In the genomic region with DNA sequence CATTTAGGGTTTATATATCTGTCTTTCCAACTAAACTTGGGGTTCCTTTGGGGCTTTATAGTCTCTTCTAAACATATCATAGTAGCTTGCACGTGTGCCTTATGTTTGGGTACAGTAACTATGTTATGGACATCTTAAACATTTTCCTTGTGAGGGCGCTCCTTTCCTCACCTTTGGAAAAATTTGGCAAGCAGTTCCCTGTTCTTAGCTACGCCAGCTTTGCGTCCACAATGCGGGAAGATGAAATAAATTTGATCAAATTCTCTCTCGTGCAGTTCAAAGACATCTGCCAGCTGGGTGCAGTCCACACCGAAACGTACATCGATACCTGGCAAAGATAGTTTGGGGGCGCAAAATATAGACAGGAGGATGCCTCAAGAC, we compare ENCODE assay signal across 6 cellular contexts. TPM values are rescaled to one million over a fixed set of nuclear protein-coding genes. Genes with fewer than 3 reads are reported as not detected.
DNase-seq lines count a peak whose midpoint lies in the region; ATAC-seq and TF ChIP-seq lines count a peak whose summit lies in the region.

No MANE protein-coding gene starts in this region.

- in situ Hi-C loops in astrocyte of the spinal cord (cut with HindIII; ENCODE audit: low sequenced_read_pairs): no loop called here
- in situ Hi-C loops in KBM-7 (cut with MboI; ENCODE audit: low pct_unique_long_range_greater_than_20kb, low sequenced_read_pairs): no loop called here

- H3K27ac Mint-ChIP-seq in naive thymus-derived CD8-positive, alpha-beta T cell: peak overlapping the region; percentile 96 to 100 (median 100)

- peak; percentile 2 for ATAC-seq in HG03095 (IDR thresholded peaks at IDR 0.05; ENCODE audit: unreplicated experiment)
- ATAC-seq in naive thymus-derived CD8-positive, alpha-beta T cell: peak; percentile 2 to 20

- H3K36me3 Mint-ChIP-seq in naive thymus-derived CD8-positive, alpha-beta T cell: peaks cover 0 to 31% (median 19%) of the 10 kb centered on the region in 3 donors

- H3K4me3 ChIP-seq in GM08714 (ENCODE audit: low read length) (peak overlapping the region; percentile 66), astrocyte of the spinal cord (ENCODE audit: low read depth, low read length) (peak overlapping the region; percentile 69)

- peaks cover 11 to 28% (median 25%) of the 10 kb centered on the region in 4 donors for H3K4me1 Mint-ChIP-seq in naive thymus-derived CD8-positive, alpha-beta T cell

- H3K27me3 Mint-ChIP-seq in naive thymus-derived CD8-positive, alpha-beta T cell: no peaks in the 10 kb centered on the region

- no peak for DNase-seq in astrocyte of the spinal cord (ENCODE audit: low read depth, low spot score)
- no peak for DNase-seq in naive thymus-derived CD8-positive, alpha-beta T cell
- no peak for DNase-seq in KBM-7
- DNase-seq in effector CD4-positive, alpha-beta T cell: no peak

- H3K9me3 Mint-ChIP-seq in naive thymus-derived CD8-positive, alpha-beta T cell: peaks cover 0 to 8% (median 0%) of the 10 kb centered on the region in 9 donors

- TF ChIP-seq CTCF in astrocyte of the spinal cord (IDR thresholded peaks at IDR 0.05; ENCODE audit: low read depth, low read length): no peak

- H3K4me3 Mint-ChIP-seq in naive thymus-derived CD8-positive, alpha-beta T cell: peak overlapping the region; percentile 84 to 100 (median 97)

- POLR2A ChIA-PET in naive thymus-derived CD8-positive, alpha-beta T cell (lab: Charles Lee): interaction anchor here (0.8 to 1.5 kb wide), 2 partner anchors 9 to 49 kb away, joined by 3 read pairs; no protein-coding TSS in a partner anchor

RNA-seq across cellular contexts. Expression of a gene that starts 0.6 kb away (rescaled TPM):
- 1 to 10 TPM; 5.9 to 6.1 TPM for total RNA-seq in naive thymus-derived CD8-positive, alpha-beta T cell
- 1 to 10 TPM; 7.5 to 8.3 (median 7.6) TPM for polyA plus RNA-seq in naive thymus-derived CD8-positive, alpha-beta T cell

RNA-seq across cellular contexts. Expression of a gene that starts 1.0 kb away (rescaled TPM):
- 10 to 100 TPM; 22.9 to 25.6 TPM for total RNA-seq in naive thymus-derived CD8-positive, alpha-beta T cell
- polyA plus RNA-seq in naive thymus-derived CD8-positive, alpha-beta T cell: 10 to 100 TPM; 29.5 to 33.5 (median 33.4) TPM

RNA-seq across cellular contexts. Expression of a gene that starts 7.0 kb away (rescaled TPM):
- 10 to 100 TPM; 24.2 to 28.6 TPM for total RNA-seq in naive thymus-derived CD8-positive, alpha-beta T cell
- 10 to 100 TPM in 2 of 3 donors, 1 to 10 TPM in 1; 6.4 to 13.1 (median 11.9) TPM for polyA plus RNA-seq in naive thymus-derived CD8-positive, alpha-beta T cell

RNA-seq across cellular contexts. Expression of a gene that starts 33.2 kb away (rescaled TPM):
- not detected for total RNA-seq in naive thymus-derived CD8-positive, alpha-beta T cell
- not detected for polyA plus RNA-seq in naive thymus-derived CD8-positive, alpha-beta T cell

RNA-seq across cellular contexts. Expression of a gene that starts 34.2 kb away (rescaled TPM):
- total RNA-seq in naive thymus-derived CD8-positive, alpha-beta T cell: under 1 TPM in 1 of 2 experiments, not detected in 1; 0.27 TPM
- not detected for polyA plus RNA-seq in naive thymus-derived CD8-positive, alpha-beta T cell
